In genomic region chr18:21858544-21858943, GRCh38 we compare ENCODE assay signal across 24 cellular contexts.
"Had no signal": no experiment of that assay in that cellular context is flagged by ENCODE, and none has a peak within 500 bp of the region (broad histone marks: within the 10 kb centered on the region; RNA-seq: fewer than 3 reads in every experiment).

No MANE protein-coding gene starts in this region.

- H3K4me2 ChIP-seq: KMS-11 had no signal

- H3K4me3 ChIP-seq: K562, SJCRH30 had no signal

- H3K9me3 ChIP-seq: SJCRH30 had no signal

- H3K9ac ChIP-seq: KMS-11 had no signal

- DNase-seq: Kasumi-1, MM.1S, NCI-H1092 treated with DMSO at 0.1 percent for 48 hours, NCI-H1436, NCI-H187, NCI-H2029, NCI-H2081 treated with DMSO at 0.1 percent for 48 hours, NCI-H2171, NCI-H226, NCI-H446, NCI-H510A, NCI-H524 treated with DMSO at 0.1 percent for 48 hours, NCI-H69, NCI-H774, PC-3, SHP77, SJCRH30, T-helper 1 cell had no signal

- H3K27me3 ChIP-seq: SJCRH30 had no signal

- H3K27ac ChIP-seq: HL-60, KMS-11, RWPE1, SJCRH30 had no signal

- ATAC-seq: K562, Panc1, PC-3, SK-N-SH treated with all-trans-retinoic acid at 6 μM for 48 hours had no signal
